Comparison of ENCODE assay signal across 8 cellular contexts in the genomic region with DNA sequence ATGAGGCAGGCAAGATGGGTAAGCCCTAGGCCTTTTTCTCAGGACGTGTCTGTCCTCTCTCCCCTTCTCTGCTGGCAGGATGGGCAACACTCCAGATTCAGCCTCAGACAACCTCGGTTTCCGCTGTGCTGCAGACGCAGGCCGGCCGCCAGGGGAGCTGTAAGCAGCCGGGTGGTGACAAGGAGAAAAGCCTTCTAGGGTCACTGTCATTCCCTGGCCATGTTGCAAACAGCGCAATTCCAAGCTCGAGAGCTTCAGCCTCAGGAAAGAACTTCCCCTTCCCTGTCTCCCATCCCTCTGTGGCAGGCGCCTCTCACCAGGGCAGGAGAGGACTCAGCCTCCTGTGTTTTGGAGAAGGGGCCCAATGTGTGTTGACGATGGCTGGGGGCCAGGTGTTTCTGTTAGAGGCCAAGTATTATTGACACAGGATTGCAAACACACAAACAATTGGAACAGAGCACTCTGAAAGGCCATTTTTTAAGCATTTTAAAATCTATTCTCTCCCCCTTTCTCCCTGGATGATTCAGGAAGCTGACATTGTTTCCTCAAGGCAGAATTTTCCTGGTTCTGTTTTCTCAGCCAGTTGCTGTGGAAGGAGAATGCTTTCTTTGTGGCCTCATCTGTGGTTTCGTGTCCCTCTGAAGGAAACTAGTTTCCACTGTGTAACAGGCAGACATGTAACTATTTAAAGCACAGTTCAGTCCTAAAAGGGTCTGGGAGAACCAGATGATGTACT. TPM values are rescaled to one million over a fixed set of nuclear protein-coding genes. Genes with fewer than 3 reads are reported as not detected.
DNase-seq lines count a peak whose midpoint lies in the region; ATAC-seq and TF ChIP-seq lines count a peak whose summit lies in the region.

No MANE protein-coding gene starts in this region.

- H3K27ac ChIP-seq in right cardiac atrium (ENCODE audit: low read length): peak overlapping the region; percentile 98
- H3K27ac ChIP-seq in substantia nigra (ENCODE audit: low read depth, low read length, poor library complexity, severe bottlenecking): peak overlapping the region; percentile 75
- H3K27ac ChIP-seq in smooth muscle cell (ENCODE audit: low read depth): no peak overlapping the region

- H3K36me3 Mint-ChIP-seq in activated CD4-positive, alpha-beta T cell treated with anti-CD3 and anti-CD28 coated beads, Interleukin-2, amount 10 ng/mL, durations not matched to agents 7 days and 5 days (ENCODE audit: low read depth): peaks cover 8% of the 10 kb centered on the region

- no peak overlapping the region for H2AFZ ChIP-seq in smooth muscle cell (ENCODE audit: low read depth)

- CTCF ChIA-PET in activated CD4-positive, alpha-beta T cell treated with anti-CD3 and anti-CD28 coated beads, Interleukin-2, amount 10 ng/mL, durations not matched to agents 7 days and 5 days (lab: Charles Lee): no interaction called here

- H4K20me1 ChIP-seq in smooth muscle cell (ENCODE audit: low read depth): peaks cover under 1% of the 10 kb centered on the region

- POLR2A ChIA-PET in activated CD4-positive, alpha-beta T cell treated with anti-CD3 and anti-CD28 coated beads, Interleukin-2, amount 10 ng/mL, durations not matched to agents 7 days and 5 days (lab: Charles Lee): no interaction called here

- H3K9me3 Mint-ChIP-seq in activated CD4-positive, alpha-beta T cell treated with anti-CD3 and anti-CD28 coated beads, Interleukin-2, amount 10 ng/mL, durations not matched to agents 7 days and 5 days: no peaks in the 10 kb centered on the region

- no peaks in the 10 kb centered on the region for H3K79me2 ChIP-seq in smooth muscle cell (ENCODE audit: low read depth)

- H3K27me3 ChIP-seq in right cardiac atrium (ENCODE audit: control insufficient read depth, insufficient read depth): no peaks in the 10 kb centered on the region
- H3K27me3 ChIP-seq in smooth muscle cell (ENCODE audit: low read depth): no peaks in the 10 kb centered on the region

- H3K4me3 ChIP-seq in right cardiac atrium (ENCODE audit: low read length): no peak overlapping the region
- H3K4me3 ChIP-seq in smooth muscle cell: no peak overlapping the region

- 13% methylated on average over 12 of the region's 12 CpGs for WGBS in right cardiac atrium
- WGBS in smooth muscle cell (ENCODE audit: low lambda C conversion rate): 89% methylated on average over 12 of the region's 12 CpGs

- DNase-seq in M059J (ENCODE audit: low read depth) (peak; percentile 16), amniotic stem cell (lab: John Stamatoyannopoulos, UW) (peak; percentile 20), right cardiac atrium (peak; percentile 89 to 95 (median 95)), substantia nigra (lab: John Stamatoyannopoulos, UW) (peak; percentile 20 to 90 (median 76)), smooth muscle cell (lab: John Stamatoyannopoulos, UW; ENCODE audit: unreplicated experiment) (no peak)
- no peak for DNase-seq in activated CD4-positive, alpha-beta T cell treated with anti-CD3 and anti-CD28 coated beads, Interleukin-2, amount 10 ng/mL, durations not matched to agents 7 days and 5 days

- peak; percentile 86 to 87 for ATAC-seq in right cardiac atrium
- no peak for ATAC-seq in HG02938 (IDR thresholded peaks at IDR 0.05; ENCODE audit: unreplicated experiment)
- ATAC-seq in HG03520 (IDR thresholded peaks at IDR 0.05; ENCODE audit: unreplicated experiment): no peak

- no peaks in the 10 kb centered on the region for H3K36me3 ChIP-seq in smooth muscle cell (ENCODE audit: low read depth)

- no peaks in the 10 kb centered on the region for H3K4me1 Mint-ChIP-seq in activated CD4-positive, alpha-beta T cell treated with anti-CD3 and anti-CD28 coated beads, Interleukin-2, amount 10 ng/mL, durations not matched to agents 7 days and 5 days

- intact Hi-C loops in right cardiac atrium (cut with DNase I): loop anchor here in 3 of 4 donors (5.0 to 10.0 kb wide), 4 partner anchors 72 to 447 kb away; no protein-coding TSS in a partner anchor

- H3K4me1 ChIP-seq in right cardiac atrium (ENCODE audit: control insufficient read depth, insufficient read depth, low read length) (peaks cover 8% of the 10 kb centered on the region), smooth muscle cell (ENCODE audit: low read depth) (no peaks in the 10 kb centered on the region)

- H3K9ac ChIP-seq in smooth muscle cell (ENCODE audit: low read depth): no peak overlapping the region

- H3K27me3 Mint-ChIP-seq in activated CD4-positive, alpha-beta T cell treated with anti-CD3 and anti-CD28 coated beads, Interleukin-2, amount 10 ng/mL, durations not matched to agents 7 days and 5 days: no peaks in the 10 kb centered on the region

- TF ChIP-seq CTCF in smooth muscle cell (IDR thresholded peaks at IDR 0.05; ENCODE audit: borderline replicate concordance, insufficient read depth, poor library complexity, severe bottlenecking): no peak

- H3K4me3 Mint-ChIP-seq in activated CD4-positive, alpha-beta T cell treated with anti-CD3 and anti-CD28 coated beads, Interleukin-2, amount 10 ng/mL, durations not matched to agents 7 days and 5 days: no peak overlapping the region

- no peak overlapping the region for H3K4me2 ChIP-seq in smooth muscle cell

- no peak overlapping the region for H3K27ac Mint-ChIP-seq in activated CD4-positive, alpha-beta T cell treated with anti-CD3 and anti-CD28 coated beads, Interleukin-2, amount 10 ng/mL, durations not matched to agents 7 days and 5 days

- H3F3A ChIP-seq in smooth muscle cell (ENCODE audit: low read depth): no peaks in the 10 kb centered on the region

- H3K9me3 ChIP-seq in right cardiac atrium (ENCODE audit: control insufficient read depth, low read length): no peaks in the 10 kb centered on the region
- no peaks in the 10 kb centered on the region for H3K9me3 ChIP-seq in smooth muscle cell (replicated peaks; ENCODE audit: low read depth)

RNA-seq across cellular contexts. Expression of gene PHKG1, which starts 13.1 kb away (rescaled TPM):
- 0.12 TPM in 1 of 2 replicates, not detected in the other for total RNA-seq in M059J (2014; rRNA removed; shearing (Covaris generic))
- total RNA-seq in right cardiac atrium: 10 to 100 TPM; 22.6 to 50.4 (median 29.6) TPM
- polyA plus RNA-seq in right cardiac atrium: 24.5 TPM
- 1 to 10 TPM; 1.0 to 2.5 TPM for total RNA-seq in activated CD4-positive, alpha-beta T cell treated with anti-CD3 and anti-CD28 coated beads, Interleukin-2, amount 10 ng/mL, durations not matched to agents 7 days and 5 days
- 0.81 TPM in 1 of 2 replicates, not detected in the other for total RNA-seq in smooth muscle cell
- polyA plus RNA-seq in smooth muscle cell: 0.26 and 0.33 TPM in 2 replicates

RNA-seq across cellular contexts. Expression of gene SUMF2, which starts 15.5 kb away (rescaled TPM):
- total RNA-seq in M059J (2014; rRNA removed; shearing (Covaris generic)): 106 and 128 TPM in 2 replicates
- total RNA-seq in right cardiac atrium (10 to 100 TPM; 42.7 to 50.0 (median 44.4) TPM), smooth muscle cell (62.2 and 87.2 TPM in 2 replicates)
- polyA plus RNA-seq in right cardiac atrium (39.8 TPM), smooth muscle cell (121 and 123 TPM in 2 replicates)
- total RNA-seq in activated CD4-positive, alpha-beta T cell treated with anti-CD3 and anti-CD28 coated beads, Interleukin-2, amount 10 ng/mL, durations not matched to agents 7 days and 5 days: 100 to 1,000 TPM; 128 to 133 TPM

RNA-seq across cellular contexts. Expression of gene CHCHD2, which starts 26.7 kb away (rescaled TPM):
- 669 and 764 TPM in 2 replicates for total RNA-seq in M059J (2014; rRNA removed; shearing (Covaris generic))
- total RNA-seq in right cardiac atrium (100 to 1,000 TPM; 376 to 473 (median 432) TPM), smooth muscle cell (118 and 142 TPM in 2 replicates)
- polyA plus RNA-seq in right cardiac atrium (522 TPM), smooth muscle cell (146 TPM in 2 replicates)
- total RNA-seq in activated CD4-positive, alpha-beta T cell treated with anti-CD3 and anti-CD28 coated beads, Interleukin-2, amount 10 ng/mL, durations not matched to agents 7 days and 5 days: 100 to 1,000 TPM; 375 to 407 TPM

RNA-seq across cellular contexts. Expression of gene CCT6A, which starts 28.1 kb away (rescaled TPM):
- total RNA-seq in M059J (2014; rRNA removed; shearing (Covaris generic)): 273 and 299 TPM in 2 replicates
- total RNA-seq in right cardiac atrium (10 to 100 TPM; 58.5 to 72.6 (median 69.5) TPM), smooth muscle cell (130 and 157 TPM in 2 replicates)
- polyA plus RNA-seq in right cardiac atrium (79.0 TPM), smooth muscle cell (97.7 and 117 TPM in 2 replicates)
- total RNA-seq in activated CD4-positive, alpha-beta T cell treated with anti-CD3 and anti-CD28 coated beads, Interleukin-2, amount 10 ng/mL, durations not matched to agents 7 days and 5 days: 100 to 1,000 TPM; 116 to 123 TPM

RNA-seq across cellular contexts. Expression of gene PSPH, which starts 28.4 kb away (rescaled TPM):
- 47.8 and 50.8 TPM in 2 replicates for total RNA-seq in M059J (2014; rRNA removed; shearing (Covaris generic))
- total RNA-seq in right cardiac atrium: 10 to 100 TPM; 10.8 to 19.1 (median 13.4) TPM
- 6.5 TPM for polyA plus RNA-seq in right cardiac atrium
- 10 to 100 TPM in 1 of 2 experiments, 1 to 10 TPM in 1; 9.6 to 11.2 TPM for total RNA-seq in activated CD4-positive, alpha-beta T cell treated with anti-CD3 and anti-CD28 coated beads, Interleukin-2, amount 10 ng/mL, durations not matched to agents 7 days and 5 days
- total RNA-seq in smooth muscle cell: 31.2 and 41.5 TPM in 2 replicates
- 14.8 and 17.2 TPM in 2 replicates for polyA plus RNA-seq in smooth muscle cell

Comparison
In these comparisons a context has a peak if more than half of its experiments do, and no peak if none do; other contexts are left out.
1. DNase-seq: peak in M059J (single experiment), amniotic stem cell (single experiment), right cardiac atrium (3 of 3) and substantia nigra (49 of 49); none in activated CD4-positive, alpha-beta T cell treated with anti-CD3 and anti-CD28 coated beads, Interleukin-2, amount 10 ng/mL, durations not matched to agents 7 days and 5 days (single experiment) and smooth muscle cell (single experiment).
2. ATAC-seq: peak in right cardiac atrium (2 of 2); none in HG02938 (single experiment) and HG03520 (single experiment).
3. RNA of gene PHKG1, which starts 13.1 kb away (total RNA-seq): 22.6 to 50.4 TPM in right cardiac atrium; 1.0 to 2.5 TPM in activated CD4-positive, alpha-beta T cell treated with anti-CD3 and anti-CD28 coated beads, Interleukin-2, amount 10 ng/mL, durations not matched to agents 7 days and 5 days, 0.12 TPM in M059J and 0.81 TPM in smooth muscle cell; every median in the first group is over 4 times any median in the second.